In the genomic region with DNA sequence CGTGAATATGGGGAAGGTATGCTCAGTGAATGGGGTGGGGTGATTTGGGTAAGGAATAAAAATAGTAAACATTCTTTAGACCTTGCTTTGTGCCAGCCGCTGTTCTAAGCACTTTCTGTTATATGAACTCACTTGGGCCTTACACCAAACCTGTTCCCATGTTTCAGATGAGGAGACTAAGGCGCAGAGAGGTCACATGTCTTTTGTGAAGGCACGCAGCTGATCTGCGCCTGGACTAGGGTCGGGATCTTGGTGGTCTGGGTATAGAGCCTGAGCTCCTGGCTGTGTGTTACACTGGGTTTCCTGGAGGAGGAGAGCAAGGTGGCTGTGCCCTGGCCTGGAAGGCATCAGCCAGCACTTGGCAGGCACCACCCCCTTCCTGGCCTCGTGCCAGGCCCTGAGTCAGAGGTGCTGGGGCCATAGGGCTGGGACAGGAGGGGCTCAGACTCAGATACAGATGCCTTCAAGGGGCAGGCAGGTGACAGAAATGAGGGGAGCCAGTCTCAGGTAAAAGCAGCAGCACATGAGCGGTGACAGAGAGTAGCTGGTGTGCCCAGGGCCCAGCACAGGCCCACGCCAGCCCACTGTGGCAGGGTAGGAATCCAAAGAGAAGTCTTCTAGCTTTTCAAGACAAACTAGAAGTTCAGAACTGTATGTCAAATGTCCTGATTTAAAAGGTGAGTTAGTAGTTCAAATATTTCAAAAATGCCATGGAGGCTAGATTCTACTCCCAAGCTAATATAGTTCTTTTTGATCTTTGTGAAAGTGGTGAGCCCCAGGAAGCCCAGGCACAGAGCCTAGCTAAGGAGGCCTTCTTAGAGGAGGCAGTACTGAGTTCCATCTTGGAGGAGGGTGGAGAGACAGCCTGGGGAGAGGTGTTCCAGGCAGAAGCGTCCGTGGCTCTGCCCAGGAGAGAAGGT, we compare ENCODE assay signal across 8 cellular contexts.
DNase-seq lines count a peak whose midpoint lies in the region; ATAC-seq, FAIRE-seq and TF ChIP-seq lines count a peak whose summit lies in the region.

No MANE protein-coding gene starts in this region.

- CTCF ChIA-PET in HEK293T (lab: Yijun Ruan, JAX), result no interaction called here

- H3K4me3 Mint-ChIP-seq in central memory CD8-positive, alpha-beta T cell, result no peak overlapping the region

- ATAC-seq in central memory CD8-positive, alpha-beta T cell (replicated peaks; ENCODE audit: extremely low read depth, poor library complexity, severe bottlenecking), result no peak
- no peak for ATAC-seq in GM21367 (IDR thresholded peaks at IDR 0.05; ENCODE audit: unreplicated experiment)

- TF ChIP-seq CTCF in 22Rv1 (IDR thresholded peaks at IDR 0.05), result no peak

- peaks cover 22 to 43% of the 10 kb centered on the region in 2 donors for H3K4me1 ChIP-seq in mucosa of rectum (ENCODE audit: control insufficient read depth in 2 of 2, insufficient read depth in 2 of 2, low read length in 2 of 2)

- peak overlapping the region; percentile 16 for H3K27ac Mint-ChIP-seq in central memory CD8-positive, alpha-beta T cell (ENCODE audit: low read depth)

- no peaks in the 10 kb centered on the region for H3K27me3 ChIP-seq in mucosa of rectum (ENCODE audit: control insufficient read depth in 2 of 2, insufficient read depth in 2 of 2, low read length in 2 of 2)

- H3K9me3 Mint-ChIP-seq in central memory CD8-positive, alpha-beta T cell, result no peaks in the 10 kb centered on the region

- peak overlapping the region in 1 of 2 donors; percentile 52 for H3K9ac ChIP-seq in mucosa of rectum (ENCODE audit: low read depth in 1 of 2, low read length in 2 of 2)

- DNase-seq in HEK293T (ENCODE audit: extremely low spot score) (peak; percentile 64), SHP77 treated with DMSO at 0.1 percent for 48 hours (lab: John Stamatoyannopoulos, UW) (peak; percentile 3), urothelium cell line (ENCODE audit: low spot score) (peak; percentile 95), occipital lobe (lab: John Stamatoyannopoulos, UW) (no peak)
- no peak for DNase-seq in central memory CD8-positive, alpha-beta T cell (ENCODE audit: low spot score in 2 of 2)

- H3K36me3 ChIP-seq in mucosa of rectum (ENCODE audit: control insufficient read depth in 2 of 2, insufficient read depth in 2 of 2, low read length in 2 of 2), result no peaks in the 10 kb centered on the region

- POLR2A ChIA-PET in HEK293T (lab: Yijun Ruan, JAX), result interaction anchor here (1.3 kb wide), 1 partner anchor 41 kb away, joined by 3 read pairs; no protein-coding TSS in a partner anchor

- peaks cover 12% of the 10 kb centered on the region for H3K4me1 Mint-ChIP-seq in central memory CD8-positive, alpha-beta T cell

- no peaks in the 10 kb centered on the region for H3K27me3 Mint-ChIP-seq in central memory CD8-positive, alpha-beta T cell

- peaks cover 2% of the 10 kb centered on the region for H3K36me3 Mint-ChIP-seq in central memory CD8-positive, alpha-beta T cell (ENCODE audit: insufficient read depth)

- peak overlapping the region; percentile 98 for H3K27ac ChIP-seq in 22Rv1
- H3K27ac ChIP-seq in mucosa of rectum (ENCODE audit: low read depth in 2 of 2, low read length in 2 of 2), result peak overlapping the region; percentile 43 to 53

- H3K4me3 ChIP-seq in mucosa of rectum (ENCODE audit: low read length in 2 of 2), result peak overlapping the region; percentile 11 to 22

- no peaks in the 10 kb centered on the region for H3K9me3 ChIP-seq in mucosa of rectum (ENCODE audit: control insufficient read depth in 2 of 2, low read length in 2 of 2)

- FAIRE-seq in urothelium cell line (lab: Jason Lieb, UNC), result peak; percentile 97

TF ChIP-seq in HEK293T, 16 proteins besides CTCF, POLR2A, EP300 and RAD21:
- TF ChIP-seq FOXM1 (IDR thresholded peaks at IDR 0.05; ENCODE audit: borderline replicate concordance), result no peak
- TF ChIP-seq, protein P1, sequence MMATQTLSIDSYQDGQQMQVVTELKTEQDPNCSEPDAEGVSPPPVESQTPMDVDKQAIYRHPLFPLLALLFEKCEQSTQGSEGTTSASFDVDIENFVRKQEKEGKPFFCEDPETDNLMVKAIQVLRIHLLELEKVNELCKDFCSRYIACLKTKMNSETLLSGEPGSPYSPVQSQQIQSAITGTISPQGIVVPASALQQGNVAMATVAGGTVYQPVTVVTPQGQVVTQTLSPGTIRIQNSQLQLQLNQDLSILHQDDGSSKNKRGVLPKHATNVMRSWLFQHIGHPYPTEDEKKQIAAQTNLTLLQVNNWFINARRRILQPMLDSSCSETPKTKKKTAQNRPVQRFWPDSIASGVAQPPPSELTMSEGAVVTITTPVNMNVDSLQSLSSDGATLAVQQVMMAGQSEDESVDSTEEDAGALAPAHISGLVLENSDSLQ (IDR thresholded peaks at IDR 0.05), result no peak
- TF ChIP-seq SUZ12 (IDR thresholded peaks at IDR 0.05), result no peak
- no peak for TF ChIP-seq NFRKB (IDR thresholded peaks at IDR 0.05)
- TF ChIP-seq L3MBTL2 (conservative IDR thresholded peaks at IDR 0.05), result no peak
- TF ChIP-seq SP1 (IDR thresholded peaks at IDR 0.05), result no peak
- no peak for TF ChIP-seq ARNT (IDR thresholded peaks at IDR 0.05)
- no peak for TF ChIP-seq CTBP1 (IDR thresholded peaks at IDR 0.05; ENCODE audit: borderline replicate concordance)
- no peak for TF ChIP-seq FOXK2 (IDR thresholded peaks at IDR 0.05)
- no peak for TF ChIP-seq ELF4 (IDR thresholded peaks at IDR 0.05)
- TF ChIP-seq ZNF384 (IDR thresholded peaks at IDR 0.05), result no peak
- TF ChIP-seq FOXA1 (IDR thresholded peaks at IDR 0.05), result no peak
- TF ChIP-seq BHLHE40 (IDR thresholded peaks at IDR 0.05; ENCODE audit: borderline replicate concordance), result no peak
- no peak for TF ChIP-seq HDGF (IDR thresholded peaks at IDR 0.05; ENCODE audit: borderline replicate concordance)
- no peak for TF ChIP-seq LEF1 (IDR thresholded peaks at IDR 0.05; ENCODE audit: borderline replicate concordance)
- TF ChIP-seq TARDBP (IDR thresholded peaks at IDR 0.05), result no peak

Comparison
In these comparisons a context has a peak if more than half of its experiments do, and no peak if none do; other contexts are left out.
1. DNase-seq: peak in HEK293T (single experiment), SHP77 treated with DMSO at 0.1 percent for 48 hours (single experiment) and urothelium cell line (single experiment); none in central memory CD8-positive, alpha-beta T cell (0 of 2) and occipital lobe (single experiment).